ENCODE assay signal across 25 cellular contexts in genomic region chr7:152998440-152998839, GRCh38.
"Had no signal": no experiment of that assay in that cellular context is flagged by ENCODE, and none has a peak within 500 bp of the region (broad histone marks: within the 10 kb centered on the region; RNA-seq: fewer than 3 reads in every experiment).

No MANE protein-coding gene starts in this region.

- H3K27me3 ChIP-seq: neutrophil, pancreas, right atrium auricular region, spleen, suprapubic skin, testis, tibial artery, transverse colon, upper lobe of right lung, uterus had no signal

- H3K4me3 ChIP-seq: pancreas, prostate gland, right atrium auricular region, skin epidermis, smooth muscle cell, spleen, suprapubic skin, testis, tibial artery, transverse colon, upper lobe of right lung, uterus had no signal

- H3K36me3 ChIP-seq: neutrophil, pancreas, prostate gland, right atrium auricular region, spleen, suprapubic skin, tibial artery, transverse colon, upper lobe of right lung, uterus had no signal

- DNase-seq: natural killer cell; nucleus accumbens; pancreas; retina; spleen; stimulated activated CD4-positive, alpha-beta T cell treated with anti-CD3 and anti-CD28 coated beads, Interleukin-12 subunit alpha, Interleukin-12 subunit beta, amount 100 ng/mL, for 4 hours; stimulated activated CD4-positive, alpha-beta T cell treated with anti-CD3 and anti-CD28 coated beads, Interleukin-1b, Interleukin-23, amount 100 ng/mL, for 48 hours; stimulated activated CD4-positive, alpha-beta T cell treated with anti-CD3 and anti-CD28 coated beads, Interleukin-4, amount 100 ng/mL, for 1 hour; stimulated activated CD4-positive, alpha-beta T cell treated with anti-CD3 and anti-CD28 coated beads, Interleukin-4, amount 100 ng/mL, for 4 hours; stimulated activated CD8-positive, alpha-beta memory T cell treated with anti-CD3 and anti-CD28 coated beads, Interleukin-4, amount 100 ng/mL, for 48 hours; stimulated activated naive CD4-positive, alpha-beta T cell; stimulated activated naive CD8-positive, alpha-beta T cell treated with anti-CD3 and anti-CD28 coated beads, Interleukin-15, amount 100 ng/mL, for 72 hours; stimulated activated naive CD8-positive, alpha-beta T cell treated with anti-CD3 and anti-CD28 coated beads, Interleukin-15, Interleukin-2, amounts not matched to agents 100 U/mL and 50 U/mL, for 24 hours; substantia nigra; testis; tibial artery; transverse colon; upper lobe of right lung; uterus had no signal

- H3K27ac ChIP-seq: neutrophil, pancreas, prostate gland, right atrium auricular region, skin epidermis, spleen, suprapubic skin, testis, tibial artery, transverse colon, upper lobe of right lung, uterus had no signal
